ENCODE assay signal across 17 cellular contexts in genomic region chr19:49662011-49662410, GRCh38. TPM values are rescaled to one million over a fixed set of nuclear protein-coding genes. Genes with fewer than 3 reads are reported as not detected.
A peak's percentile ranks its signal among the peaks of the same experiment; 100 is the strongest.
DNase-seq lines count a peak whose midpoint lies in the region; ATAC-seq and TF ChIP-seq lines count a peak whose summit lies in the region.
"Had no signal": no experiment of that assay in that cellular context is flagged by ENCODE, and none has a peak within 500 bp of the region (broad histone marks: within the 10 kb centered on the region; RNA-seq: fewer than 3 reads in every experiment).

No MANE protein-coding gene starts in this region.

- no peaks in the 10 kb centered on the region for H3K27me3 ChIP-seq in PC-3 (ENCODE audit: low read length)
- H3K27me3 ChIP-seq: SJCRH30 had no signal

- H3K4me1 Mint-ChIP-seq in natural killer cell, result peaks cover 33 to 51% of the 10 kb centered on the region in 2 donors
- H3K4me1 Mint-ChIP-seq in natural killer cell treated with Interleukin-12 subunit alpha and Interleukin-12 subunit beta and Interleukin-15 and Interleukin-18, amount 100 ng/mL, for 72 hours (ENCODE audit: low read depth in 2 of 2), result peaks cover 29 to 33% of the 10 kb centered on the region in 2 donors
- H3K4me1 Mint-ChIP-seq in effector memory CD8-positive, alpha-beta T cell (ENCODE audit: low read depth in 2 of 2), result peaks cover 40 to 41% of the 10 kb centered on the region in 2 donors

- H3K4me3 ChIP-seq in PC-3 (ENCODE audit: low read length), result no peak overlapping the region
- H3K4me3 ChIP-seq: SJCRH30 had no signal

- no peaks in the 10 kb centered on the region for H4K20me1 ChIP-seq in PC-3 (ENCODE audit: low read length)

- DNase-seq in natural killer cell, result no peak
- no peak for DNase-seq in natural killer cell treated with Interleukin-12 subunit alpha and Interleukin-12 subunit beta and Interleukin-15 and Interleukin-18, amount 100 ng/mL, for 72 hours (ENCODE audit: low spot score)
- no peak for DNase-seq in PC-3
- no peak for DNase-seq in effector memory CD8-positive, alpha-beta T cell
- DNase-seq in DMS53 (lab: John Stamatoyannopoulos, UW), result no peak
- no peak for DNase-seq in DMS114 treated with DMSO at 0.1 percent for 48 hours (lab: John Stamatoyannopoulos, UW; ENCODE audit: unreplicated experiment)
- DNase-seq: CD8-positive, alpha-beta T cell; DND-41; MV-4-11; NCI-H1417 treated with DMSO at 0.1 percent for 48 hours; NCI-H2029; NCI-H2171; NCI-H446; NK-92 treated with Interleukin-12 subunit alpha and Interleukin-12 subunit beta, amount 100 ng/mL, for 24 hours; SJCRH30 had no signal

- no peak overlapping the region for H3K4me2 ChIP-seq in PC-3 (ENCODE audit: low read length)

- H3K27ac Mint-ChIP-seq in natural killer cell, result peak overlapping the region; percentile 56 to 96
- peak overlapping the region in 1 of 2 donors; percentile 94 for H3K27ac Mint-ChIP-seq in natural killer cell treated with Interleukin-12 subunit alpha and Interleukin-12 subunit beta and Interleukin-15 and Interleukin-18, amount 100 ng/mL, for 72 hours
- H3K27ac Mint-ChIP-seq in effector memory CD8-positive, alpha-beta T cell, result peak overlapping the region; percentile 94 to 97

- no peak overlapping the region for H3K4me3 Mint-ChIP-seq in natural killer cell
- no peak overlapping the region for H3K4me3 Mint-ChIP-seq in natural killer cell treated with Interleukin-12 subunit alpha and Interleukin-12 subunit beta and Interleukin-15 and Interleukin-18, amount 100 ng/mL, for 72 hours
- peak overlapping the region in 1 of 2 donors; percentile 98 for H3K4me3 Mint-ChIP-seq in effector memory CD8-positive, alpha-beta T cell

- peaks cover 10% of the 10 kb centered on the region for H3K4me1 ChIP-seq in PC-3 (ENCODE audit: insufficient read depth, low read length)

- no peaks in the 10 kb centered on the region for H3K9me3 ChIP-seq in PC-3 (ENCODE audit: low read length)
- H3K9me3 ChIP-seq: SJCRH30 had no signal

- H3K9me3 Mint-ChIP-seq in natural killer cell, result no peaks in the 10 kb centered on the region
- H3K9me3 Mint-ChIP-seq in natural killer cell treated with Interleukin-12 subunit alpha and Interleukin-12 subunit beta and Interleukin-15 and Interleukin-18, amount 100 ng/mL, for 72 hours, result no peaks in the 10 kb centered on the region
- H3K9me3 Mint-ChIP-seq in effector memory CD8-positive, alpha-beta T cell, result no peaks in the 10 kb centered on the region
- H3K9me3 Mint-ChIP-seq: CD8-positive, alpha-beta T cell had no signal

- POLR2A ChIA-PET in PC-3 (lab: Charles Lee; ENCODE audit: unreplicated experiment), result no interaction called here

- H3K27me3 Mint-ChIP-seq in natural killer cell (ENCODE audit: low read depth in 2 of 2), result no peaks in the 10 kb centered on the region
- no peaks in the 10 kb centered on the region for H3K27me3 Mint-ChIP-seq in natural killer cell treated with Interleukin-12 subunit alpha and Interleukin-12 subunit beta and Interleukin-15 and Interleukin-18, amount 100 ng/mL, for 72 hours
- H3K27me3 Mint-ChIP-seq in effector memory CD8-positive, alpha-beta T cell, result no peaks in the 10 kb centered on the region

- TSS peak; percentile 10 for BruUV-seq in PC-3 (replicated peaks; lab: Mats Ljungman, UMichigan)

- H3K79me2 ChIP-seq in PC-3 (ENCODE audit: low read length), result peaks cover 27% of the 10 kb centered on the region

- no peak overlapping the region for H2AFZ ChIP-seq in PC-3 (ENCODE audit: low read length)

- no peaks in the 10 kb centered on the region for H3K9me2 ChIP-seq in PC-3 (replicated peaks; ENCODE audit: low read length)

- H3K9ac ChIP-seq in PC-3 (ENCODE audit: low read length), result no peak overlapping the region

- H3K27ac ChIP-seq in PC-3 (ENCODE audit: low read length), result no peak overlapping the region
- H3K27ac ChIP-seq: HL-60, SJCRH30 had no signal

- intact Hi-C loops in natural killer cell (cut with micrococcal nuclease), result no loop called here
- intact Hi-C loops in PC-3 (cut with micrococcal nuclease), result no loop called here

- H3K36me3 Mint-ChIP-seq in natural killer cell, result no peaks in the 10 kb centered on the region
- H3K36me3 Mint-ChIP-seq in natural killer cell treated with Interleukin-12 subunit alpha and Interleukin-12 subunit beta and Interleukin-15 and Interleukin-18, amount 100 ng/mL, for 72 hours, result peaks cover 4% of the 10 kb centered on the region
- H3K36me3 Mint-ChIP-seq in effector memory CD8-positive, alpha-beta T cell (ENCODE audit: insufficient read depth), result peaks cover 71% of the 10 kb centered on the region

- ATAC-seq in natural killer cell (no peak), PC-3 (no peak), HG02763 (IDR thresholded peaks at IDR 0.05; ENCODE audit: unreplicated experiment) (no peak)
- no peak for ATAC-seq in natural killer cell treated with Interleukin-12 subunit alpha and Interleukin-12 subunit beta and Interleukin-15 and Interleukin-18, amount 100 ng/mL, for 72 hours
- no peak for ATAC-seq in effector memory CD8-positive, alpha-beta T cell (replicated peaks)
- ATAC-seq: CD8-positive, alpha-beta T cell had no signal

- CTCF ChIA-PET in PC-3 (lab: Charles Lee), result no interaction called here

- H3F3A ChIP-seq in PC-3 (ENCODE audit: low read length, unreplicated experiment), result no peaks in the 10 kb centered on the region

- TF ChIP-seq CTCF in natural killer cell (IDR thresholded peaks at IDR 0.05) (no peak), PC-3 (conservative IDR thresholded peaks at IDR 0.05; ENCODE audit: low read depth, low read length) (no peak)

- H3K36me3 ChIP-seq in PC-3 (ENCODE audit: low read depth, low read length), result peaks cover 24% of the 10 kb centered on the region

RNA-seq across cellular contexts. Expression of gene IRF3, which starts 3.6 kb away (rescaled TPM):
- total RNA-seq in natural killer cell (100 to 1,000 TPM; 176 to 184 (median 179) TPM), PC-3 (2014; rRNA removed) (223 and 236 TPM in 2 replicates)
- total RNA-seq in natural killer cell treated with Interleukin-12 subunit alpha and Interleukin-12 subunit beta and Interleukin-15 and Interleukin-18, amount 100 ng/mL, for 72 hours, result 100 to 1,000 TPM; 167 to 185 TPM

RNA-seq across cellular contexts. Expression of gene BCL2L12, which starts 3.7 kb away (rescaled TPM):
- total RNA-seq in natural killer cell (10 to 100 TPM; 15.6 to 34.6 (median 22.3) TPM), PC-3 (2014; rRNA removed) (82.5 and 104 TPM in 2 replicates)
- 10 to 100 TPM; 45.9 to 98.0 TPM for total RNA-seq in natural killer cell treated with Interleukin-12 subunit alpha and Interleukin-12 subunit beta and Interleukin-15 and Interleukin-18, amount 100 ng/mL, for 72 hours

RNA-seq across cellular contexts. Expression of gene PRMT1, which starts 15.1 kb away (rescaled TPM):
- total RNA-seq in natural killer cell (10 to 100 TPM; 77.0 to 92.5 (median 78.2) TPM), PC-3 (2014; rRNA removed) (625 and 761 TPM in 2 replicates)
- total RNA-seq in natural killer cell treated with Interleukin-12 subunit alpha and Interleukin-12 subunit beta and Interleukin-15 and Interleukin-18, amount 100 ng/mL, for 72 hours, result 100 to 1,000 TPM; 268 to 457 TPM

RNA-seq across cellular contexts. Expression of gene SCAF1, which starts 20.0 kb away (rescaled TPM):
- total RNA-seq in natural killer cell, result 10 to 100 TPM; 38.9 to 46.2 (median 44.9) TPM
- 100 to 1,000 TPM in 1 of 2 donors, 10 to 100 TPM in 1; 75.8 to 106 TPM for total RNA-seq in natural killer cell treated with Interleukin-12 subunit alpha and Interleukin-12 subunit beta and Interleukin-15 and Interleukin-18, amount 100 ng/mL, for 72 hours
- 46.8 and 78.6 TPM in 2 replicates for total RNA-seq in PC-3 (2014; rRNA removed)

RNA-seq across cellular contexts. Expression of gene RRAS, which starts 22.1 kb away (rescaled TPM):
- total RNA-seq in natural killer cell (1 to 10 TPM; 2.0 to 7.7 (median 5.9) TPM), PC-3 (2014; rRNA removed) (24.0 and 32.0 TPM in 2 replicates)
- 10 to 100 TPM in 1 of 2 donors, 1 to 10 TPM in 1; 4.1 to 10.4 TPM for total RNA-seq in natural killer cell treated with Interleukin-12 subunit alpha and Interleukin-12 subunit beta and Interleukin-15 and Interleukin-18, amount 100 ng/mL, for 72 hours
